In the genomic region with DNA sequence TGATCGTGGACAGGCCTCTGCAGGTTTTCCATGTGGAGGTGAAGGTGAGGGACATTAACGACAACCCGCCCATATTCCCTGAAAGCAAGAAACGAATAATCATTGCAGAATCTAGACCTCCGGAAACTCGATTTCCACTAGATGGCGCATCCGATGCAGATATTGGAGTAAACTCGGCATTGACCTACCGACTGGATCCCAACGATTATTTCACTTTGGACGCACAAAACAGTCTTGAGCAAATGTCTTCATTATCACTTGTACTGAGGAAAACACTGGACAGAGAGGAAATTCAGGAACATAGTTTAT, we compare ENCODE assay signal across 12 cellular contexts. TPM values are rescaled to one million over a fixed set of nuclear protein-coding genes. Genes with fewer than 3 reads are reported as not detected.
DNase-seq lines count a peak whose midpoint lies in the region; ATAC-seq and TF ChIP-seq lines count a peak whose summit lies in the region.
"Had no signal": no experiment of that assay in that cellular context is flagged by ENCODE, and none has a peak within 500 bp of the region (broad histone marks: within the 10 kb centered on the region; RNA-seq: fewer than 3 reads in every experiment).

No MANE protein-coding gene starts in this region.

- H3K27ac ChIP-seq in RWPE1 (no peak overlapping the region), iPS-18a (ENCODE audit: low read length) (no peak overlapping the region), upper lobe of left lung (no peak overlapping the region)
- H3K27ac ChIP-seq: colonic mucosa, SJCRH30, suprapubic skin had no signal

- H3K27ac Mint-ChIP-seq in T-helper 2 cell treated with Interferon-gamma antibody and Interleukin-4, amounts not matched to agents 5 μg/mL and 100 μg/mL, for 36 hours, result peak overlapping the region; percentile 53
- H3K27ac Mint-ChIP-seq in activated T-helper 17 cell treated with anti-CD3 and anti-CD28 coated beads, Interleukin-2, amount 50 U/mL, for 72 hours, result no peak overlapping the region

- TF ChIP-seq CTCF in RWPE1 (conservative IDR thresholded peaks at IDR 0.05; ENCODE audit: low read depth) (no peak), upper lobe of left lung (IDR thresholded peaks at IDR 0.05) (peak in 2 of 6 experiments; percentile 20 to 23)

- no peak for TF ChIP-seq EP300 in upper lobe of left lung (IDR thresholded peaks at IDR 0.05)

- ATAC-seq in upper lobe of left lung (ENCODE audit: low FRiP score in 2 of 2), result peak in 1 of 2 donors; percentile 42
- no peak for ATAC-seq in activated T-helper 17 cell treated with anti-CD3 and anti-CD28 coated beads, Interleukin-2, amount 50 U/mL, for 72 hours (replicated peaks)
- ATAC-seq in GM21576 (IDR thresholded peaks at IDR 0.05; ENCODE audit: unreplicated experiment), result no peak

- 15 to 32% methylated on average over 12 of the region's 12 CpGs for WGBS in upper lobe of left lung, 2 donors

- TF ChIP-seq POLR2A in upper lobe of left lung (IDR thresholded peaks at IDR 0.05), result no peak

- no peak overlapping the region for H3K4me3 Mint-ChIP-seq in T-helper 2 cell treated with Interferon-gamma antibody and Interleukin-4, amounts not matched to agents 5 μg/mL and 100 μg/mL, for 36 hours
- no peak overlapping the region for H3K4me3 Mint-ChIP-seq in activated T-helper 17 cell treated with anti-CD3 and anti-CD28 coated beads, Interleukin-2, amount 50 U/mL, for 72 hours

- H3K4me3 ChIP-seq in iPS-18a (ENCODE audit: low read length) (peak overlapping the region; percentile 66), upper lobe of left lung (peak overlapping the region in 3 of 4 donors; percentile 30 to 43 (median 34))
- H3K4me3 ChIP-seq: colonic mucosa, SJCRH30, suprapubic skin had no signal

- H3K4me1 ChIP-seq in iPS-18a (ENCODE audit: control insufficient read depth, low read depth, low read length), result no peaks in the 10 kb centered on the region
- no peaks in the 10 kb centered on the region for H3K4me1 ChIP-seq in upper lobe of left lung
- H3K4me1 ChIP-seq: colonic mucosa, SJCRH30, suprapubic skin had no signal

- H3K27me3 ChIP-seq in iPS-18a (ENCODE audit: control insufficient read depth, insufficient read depth, low read length) (no peaks in the 10 kb centered on the region), upper lobe of left lung (peaks cover 0 to 4% (median 0%) of the 10 kb centered on the region in 4 donors)
- H3K27me3 ChIP-seq: colonic mucosa, SJCRH30, suprapubic skin had no signal

- peaks cover 1% of the 10 kb centered on the region for H3K36me3 Mint-ChIP-seq in T-helper 2 cell treated with Interferon-gamma antibody and Interleukin-4, amounts not matched to agents 5 μg/mL and 100 μg/mL, for 36 hours (ENCODE audit: low read depth)
- H3K36me3 Mint-ChIP-seq in activated T-helper 17 cell treated with anti-CD3 and anti-CD28 coated beads, Interleukin-2, amount 50 U/mL, for 72 hours (ENCODE audit: low read depth), result no peaks in the 10 kb centered on the region

- H3K27me3 Mint-ChIP-seq in T-helper 2 cell treated with Interferon-gamma antibody and Interleukin-4, amounts not matched to agents 5 μg/mL and 100 μg/mL, for 36 hours (ENCODE audit: low read depth), result no peaks in the 10 kb centered on the region
- peaks cover 26% of the 10 kb centered on the region for H3K27me3 Mint-ChIP-seq in activated T-helper 17 cell treated with anti-CD3 and anti-CD28 coated beads, Interleukin-2, amount 50 U/mL, for 72 hours

- H3K36me3 ChIP-seq in iPS-18a (ENCODE audit: control insufficient read depth, low read depth, low read length) (no peaks in the 10 kb centered on the region), upper lobe of left lung (no peaks in the 10 kb centered on the region)
- H3K36me3 ChIP-seq: colonic mucosa, SJCRH30, suprapubic skin had no signal

- CTCF ChIA-PET in RWPE1 (lab: Yijun Ruan, JAX), result interaction anchor here (0.6 to 4.0 kb wide), 16 partner anchors 9 to 1054 kb away, joined by 3 to 50 read pairs (median 4); partner anchors contain the start of genes PCDHA11, PCDHA8, PCDHAC1 and PCDHAC2

- H3K9me3 ChIP-seq in iPS-18a (ENCODE audit: control insufficient read depth, low read depth, low read length) (no peaks in the 10 kb centered on the region), upper lobe of left lung (peaks cover 0 to 29% (median 16%) of the 10 kb centered on the region in 4 donors)
- H3K9me3 ChIP-seq: colonic mucosa, SJCRH30 had no signal

- no peaks in the 10 kb centered on the region for H3K4me1 Mint-ChIP-seq in T-helper 2 cell treated with Interferon-gamma antibody and Interleukin-4, amounts not matched to agents 5 μg/mL and 100 μg/mL, for 36 hours (ENCODE audit: low read depth)
- H3K4me1 Mint-ChIP-seq in activated T-helper 17 cell treated with anti-CD3 and anti-CD28 coated beads, Interleukin-2, amount 50 U/mL, for 72 hours, result no peaks in the 10 kb centered on the region

- peak overlapping the region; percentile 51 for H3K9ac ChIP-seq in iPS-18a (ENCODE audit: low read length)

- no peak for DNase-seq in T-helper 2 cell treated with Interferon-gamma antibody and Interleukin-4, amounts not matched to agents 5 μg/mL and 100 μg/mL, for 36 hours (ENCODE audit: low spot score)
- no peak for DNase-seq in T-helper 2 cell
- DNase-seq in RWPE1 (ENCODE audit: low spot score), result peak; percentile 62
- DNase-seq in upper lobe of left lung, result no peak
- no peak for DNase-seq in activated CD4-positive, alpha-beta T cell treated with anti-CD3 and anti-CD28 coated beads, Interleukin-2, amount 50 U/mL, for 48 hours
- DNase-seq: activated T-cell treated with anti-CD3 and anti-CD28 coated beads for 4 hours, colonic mucosa had no signal

- H3K9me3 Mint-ChIP-seq in T-helper 2 cell treated with Interferon-gamma antibody and Interleukin-4, amounts not matched to agents 5 μg/mL and 100 μg/mL, for 36 hours, result peaks cover 39% of the 10 kb centered on the region
- peaks cover 16% of the 10 kb centered on the region for H3K9me3 Mint-ChIP-seq in activated T-helper 17 cell treated with anti-CD3 and anti-CD28 coated beads, Interleukin-2, amount 50 U/mL, for 72 hours

- POLR2A ChIA-PET in RWPE1 (lab: Yijun Ruan, JAX; ENCODE audit: low non-redundant PET), result no interaction called here

RNA-seq across cellular contexts. Expression of gene PCDHA13, which starts 0.6 kb away (rescaled TPM):
- 1 to 10 TPM in 4 of 6 donors, under 1 TPM in 2; 0.44 to 5.2 (median 1.2) TPM for total RNA-seq in upper lobe of left lung
- total RNA-seq in activated T-helper 17 cell treated with anti-CD3 and anti-CD28 coated beads, Interleukin-2, amount 50 U/mL, for 72 hours, result not detected
- total RNA-seq: SJCRH30 had no signal

RNA-seq across cellular contexts. Expression of gene PCDHA12, which starts 7.4 kb away (rescaled TPM):
- 10 to 100 TPM in 2 of 6 donors, 1 to 10 TPM in 4; 3.3 to 12.1 (median 7.3) TPM for total RNA-seq in upper lobe of left lung
- not detected for total RNA-seq in activated T-helper 17 cell treated with anti-CD3 and anti-CD28 coated beads, Interleukin-2, amount 50 U/mL, for 72 hours
- total RNA-seq: colonic mucosa, SJCRH30 had no signal

RNA-seq across cellular contexts. Expression of gene PCDHA11, which starts 13.8 kb away (rescaled TPM):
- total RNA-seq in upper lobe of left lung, result 1 to 10 TPM in 4 of 6 donors, under 1 TPM in 2; 0.61 to 5.2 (median 1.9) TPM
- total RNA-seq in activated T-helper 17 cell treated with anti-CD3 and anti-CD28 coated beads, Interleukin-2, amount 50 U/mL, for 72 hours, result not detected
- total RNA-seq: colonic mucosa, SJCRH30 had no signal

RNA-seq across cellular contexts. Expression of gene PCDHA10, which starts 26.8 kb away (rescaled TPM):
- total RNA-seq in upper lobe of left lung, result 1 to 10 TPM in 5 of 6 donors, under 1 TPM in 1; 0.30 to 7.6 (median 2.2) TPM
- not detected for total RNA-seq in activated T-helper 17 cell treated with anti-CD3 and anti-CD28 coated beads, Interleukin-2, amount 50 U/mL, for 72 hours

RNA-seq across cellular contexts. Expression of gene PCDHA9, which starts 34.4 kb away (rescaled TPM):
- 1 to 10 TPM in 2 of 6 donors, under 1 TPM in 4; 0.11 to 1.2 (median 0.28) TPM for total RNA-seq in upper lobe of left lung
- not detected for total RNA-seq in activated T-helper 17 cell treated with anti-CD3 and anti-CD28 coated beads, Interleukin-2, amount 50 U/mL, for 72 hours

Comparison
In these comparisons a context has a peak if more than half of its experiments do, and no peak if none do; other contexts are left out.
1. RNA of gene PCDHA12, which starts 7.4 kb away (total RNA-seq): 3.3 to 12.1 TPM in upper lobe of left lung; not detected in activated T-helper 17 cell treated with anti-CD3 and anti-CD28 coated beads, Interleukin-2, amount 50 U/mL, for 72 hours; every median in the first group is over 4 times any median in the second.